31 cellular contexts compared by ENCODE assay signal in the genomic region with DNA sequence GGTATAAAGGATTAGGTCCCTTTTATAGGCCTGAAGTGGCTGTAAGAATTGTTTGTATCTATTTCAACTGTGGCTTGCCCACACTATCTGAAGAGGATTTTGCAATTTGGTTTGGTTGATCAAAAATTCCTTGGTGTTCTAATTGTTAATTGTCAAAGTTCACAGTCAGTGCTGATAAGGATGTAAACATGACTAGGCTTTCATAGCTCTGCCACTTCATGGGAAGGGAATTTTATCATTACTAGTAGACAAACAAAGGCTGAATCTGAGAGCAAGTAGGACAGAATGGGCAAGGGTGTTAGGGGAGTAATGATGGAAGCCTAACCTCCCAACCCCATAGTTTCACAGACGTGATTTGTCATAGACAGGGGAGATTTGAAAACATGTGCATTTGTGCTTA.
"Had no signal": no experiment of that assay in that cellular context is flagged by ENCODE, and none has a peak within 500 bp of the region (broad histone marks: within the 10 kb centered on the region; RNA-seq: fewer than 3 reads in every experiment).

No MANE protein-coding gene starts in this region.

- H3K27ac Mint-ChIP-seq: activated CD4-positive, alpha-beta memory T cell treated with anti-CD3 and anti-CD28 coated beads for 36 hours; activated CD4-positive, alpha-beta T cell treated with anti-CD3 and anti-CD28 coated beads for 36 hours; activated CD4-positive, alpha-beta T cell treated with anti-CD3 and anti-CD28 coated beads, Interleukin-2, amount 10 ng/mL, durations not matched to agents 24 days and 14 days; activated CD8-positive, alpha-beta memory T cell treated with anti-CD3 and anti-CD28 coated beads, Interleukin-2, amount 10 ng/mL, durations not matched to agents 7 days and 5 days; activated CD8-positive, alpha-beta T cell treated with anti-CD3 and anti-CD28 coated beads, Interleukin-2, amount 10 ng/mL, durations not matched to agents 7 days and 5 days; activated naive CD4-positive, alpha-beta T cell treated with anti-CD3 and anti-CD28 coated beads for 36 hours; activated naive CD4-positive, alpha-beta T cell treated with anti-CD3 and anti-CD28 coated beads, Interleukin-2, amount 50 U/mL, for 24 hours; activated naive CD8-positive, alpha-beta T cell treated with anti-CD3 and anti-CD28 coated beads for 36 hours; activated naive CD8-positive, alpha-beta T cell treated with anti-CD3 and anti-CD28 coated beads, Interleukin-2, amount 50 U/mL, for 24 hours; activated T-helper 1 cell treated with anti-CD3 and anti-CD28 coated beads, Interleukin-12 subunit alpha, Interleukin-12 subunit beta, Interleukin-2, Interleukin-4 antibody, amounts not matched to agents 30 ng/mL and 10 ng/mL and 1 ng/mL, durations not matched to agents 14 hours and 24 hours and 36 hours; activated T-helper 2 cell treated with anti-CD3 and anti-CD28 coated beads, Interferon-gamma antibody, Interleukin-2, Interleukin-4, amounts not matched to agents 10 μg/mL and 5 μg/mL and 100 μg/mL, durations not matched to agents 14 hours and 24 hours and 36 hours; brain; dendritic cell treated with granulocyte-macrophage colony-stimulating factor and Interleukin-4, amounts not matched to agents 40 ng/mL and 50 ng/mL, for 4 days; endodermal cell had no signal

- H3K9me3 Mint-ChIP-seq: activated CD4-positive, alpha-beta memory T cell treated with anti-CD3 and anti-CD28 coated beads for 36 hours; activated CD4-positive, alpha-beta T cell treated with anti-CD3 and anti-CD28 coated beads, Interleukin-2, amount 10 ng/mL, durations not matched to agents 24 days and 14 days; activated naive CD4-positive, alpha-beta T cell treated with anti-CD3 and anti-CD28 coated beads for 36 hours; activated naive CD4-positive, alpha-beta T cell treated with anti-CD3 and anti-CD28 coated beads, Interleukin-2, amount 50 U/mL, for 24 hours; activated naive CD8-positive, alpha-beta T cell treated with anti-CD3 and anti-CD28 coated beads, Interleukin-2, amount 50 U/mL, for 24 hours; activated T-helper 1 cell treated with anti-CD3 and anti-CD28 coated beads, Interleukin-12 subunit alpha, Interleukin-12 subunit beta, Interleukin-2, Interleukin-4 antibody, amounts not matched to agents 30 ng/mL and 10 ng/mL and 1 ng/mL, durations not matched to agents 14 hours and 24 hours and 36 hours; activated T-helper 2 cell treated with anti-CD3 and anti-CD28 coated beads, Interferon-gamma antibody, Interleukin-2, Interleukin-4, amounts not matched to agents 10 μg/mL and 5 μg/mL and 100 μg/mL, durations not matched to agents 14 hours and 24 hours and 36 hours; brain; central memory CD8-positive, alpha-beta T cell; dendritic cell treated with granulocyte-macrophage colony-stimulating factor and Interleukin-4, amounts not matched to agents 40 ng/mL and 50 ng/mL, for 4 days had no signal

- H3K4me3 ChIP-seq: ascending aorta, breast epithelium, cardiac muscle cell, coronary artery, dorsolateral prefrontal cortex, gastroesophageal sphincter had no signal

- H3K36me3 Mint-ChIP-seq: activated CD4-positive, alpha-beta memory T cell treated with anti-CD3 and anti-CD28 coated beads for 36 hours; activated CD8-positive, alpha-beta memory T cell treated with anti-CD3 and anti-CD28 coated beads, Interleukin-2, amount 10 ng/mL, durations not matched to agents 7 days and 5 days; activated naive CD4-positive, alpha-beta T cell treated with anti-CD3 and anti-CD28 coated beads, Interleukin-2, amount 50 U/mL, for 24 hours; activated naive CD8-positive, alpha-beta T cell treated with anti-CD3 and anti-CD28 coated beads for 36 hours; brain had no signal

- H3K27me3 ChIP-seq: ascending aorta, breast epithelium, cardiac muscle cell, gastroesophageal sphincter had no signal

- H3K4me1 ChIP-seq: ascending aorta, breast epithelium, gastroesophageal sphincter had no signal

- H3K27me3 Mint-ChIP-seq: activated CD4-positive, alpha-beta memory T cell treated with anti-CD3 and anti-CD28 coated beads for 36 hours; activated CD4-positive, alpha-beta T cell treated with anti-CD3 and anti-CD28 coated beads for 36 hours; activated CD4-positive, alpha-beta T cell treated with anti-CD3 and anti-CD28 coated beads, Interleukin-2, amount 10 ng/mL, durations not matched to agents 24 days and 14 days; activated CD8-positive, alpha-beta memory T cell treated with anti-CD3 and anti-CD28 coated beads, Interleukin-2, amount 10 ng/mL, durations not matched to agents 7 days and 5 days; activated naive CD4-positive, alpha-beta T cell treated with anti-CD3 and anti-CD28 coated beads, Interleukin-2, amount 50 U/mL, for 24 hours; activated naive CD8-positive, alpha-beta T cell treated with anti-CD3 and anti-CD28 coated beads for 36 hours; activated naive CD8-positive, alpha-beta T cell treated with anti-CD3 and anti-CD28 coated beads, Interleukin-2, amount 50 U/mL, for 24 hours; central memory CD8-positive, alpha-beta T cell; dendritic cell treated with granulocyte-macrophage colony-stimulating factor and Interleukin-4, amounts not matched to agents 40 ng/mL and 50 ng/mL, for 4 days had no signal

- H3K4me1 Mint-ChIP-seq: activated CD4-positive, alpha-beta T cell treated with anti-CD3 and anti-CD28 coated beads for 36 hours; activated CD4-positive, alpha-beta T cell treated with anti-CD3 and anti-CD28 coated beads, Interleukin-2, amount 10 ng/mL, durations not matched to agents 24 days and 14 days; activated CD8-positive, alpha-beta memory T cell treated with anti-CD3 and anti-CD28 coated beads, Interleukin-2, amount 10 ng/mL, durations not matched to agents 7 days and 5 days; activated naive CD4-positive, alpha-beta T cell treated with anti-CD3 and anti-CD28 coated beads, Interleukin-2, amount 50 U/mL, for 24 hours; activated naive CD8-positive, alpha-beta T cell treated with anti-CD3 and anti-CD28 coated beads for 36 hours; activated naive CD8-positive, alpha-beta T cell treated with anti-CD3 and anti-CD28 coated beads, Interleukin-2, amount 50 U/mL, for 24 hours; brain; central memory CD8-positive, alpha-beta T cell had no signal

- ATAC-seq: activated CD4-positive, alpha-beta T cell treated with anti-CD3 and anti-CD28 coated beads for 36 hours; activated CD8-positive, alpha-beta memory T cell treated with anti-CD3 and anti-CD28 coated beads, Interleukin-2, amount 10 ng/mL, durations not matched to agents 7 days and 5 days; activated CD8-positive, alpha-beta T cell treated with anti-CD3 and anti-CD28 coated beads, Interleukin-2, amount 10 ng/mL, durations not matched to agents 7 days and 5 days; activated naive CD8-positive, alpha-beta T cell treated with anti-CD3 and anti-CD28 coated beads, Interleukin-2, amount 50 U/mL, for 24 hours; esophagus mucosa; gastroesophageal sphincter had no signal

- H3K4me3 Mint-ChIP-seq: activated CD4-positive, alpha-beta memory T cell treated with anti-CD3 and anti-CD28 coated beads for 36 hours; activated CD4-positive, alpha-beta T cell treated with anti-CD3 and anti-CD28 coated beads for 36 hours; activated CD4-positive, alpha-beta T cell treated with anti-CD3 and anti-CD28 coated beads, Interleukin-2, amount 10 ng/mL, durations not matched to agents 24 days and 14 days; activated CD8-positive, alpha-beta memory T cell treated with anti-CD3 and anti-CD28 coated beads, Interleukin-2, amount 10 ng/mL, durations not matched to agents 7 days and 5 days; activated CD8-positive, alpha-beta T cell treated with anti-CD3 and anti-CD28 coated beads, Interleukin-2, amount 10 ng/mL, durations not matched to agents 7 days and 5 days; activated naive CD4-positive, alpha-beta T cell treated with anti-CD3 and anti-CD28 coated beads for 36 hours; activated naive CD4-positive, alpha-beta T cell treated with anti-CD3 and anti-CD28 coated beads, Interleukin-2, amount 50 U/mL, for 24 hours; activated naive CD8-positive, alpha-beta T cell treated with anti-CD3 and anti-CD28 coated beads for 36 hours; activated naive CD8-positive, alpha-beta T cell treated with anti-CD3 and anti-CD28 coated beads, Interleukin-2, amount 50 U/mL, for 24 hours; activated T-helper 1 cell treated with anti-CD3 and anti-CD28 coated beads, Interleukin-12 subunit alpha, Interleukin-12 subunit beta, Interleukin-2, Interleukin-4 antibody, amounts not matched to agents 30 ng/mL and 10 ng/mL and 1 ng/mL, durations not matched to agents 14 hours and 24 hours and 36 hours; brain; central memory CD8-positive, alpha-beta T cell; dendritic cell treated with granulocyte-macrophage colony-stimulating factor and Interleukin-4, amounts not matched to agents 40 ng/mL and 50 ng/mL, for 4 days; endodermal cell had no signal

- H3K36me3 ChIP-seq: ascending aorta, breast epithelium, cardiac muscle cell, gastroesophageal sphincter had no signal

- H3K9me3 ChIP-seq: ascending aorta, breast epithelium, gastroesophageal sphincter had no signal

- H3K27ac ChIP-seq: ascending aorta, breast epithelium, cardiac muscle cell, coronary artery, dorsolateral prefrontal cortex, gastroesophageal sphincter had no signal

- DNase-seq: activated CD4-positive, alpha-beta memory T cell treated with anti-CD3 and anti-CD28 coated beads for 36 hours; activated CD4-positive, alpha-beta T cell treated with anti-CD3 and anti-CD28 coated beads for 36 hours; activated CD4-positive, alpha-beta T cell treated with anti-CD3 and anti-CD28 coated beads, Interleukin-2, amount 10 ng/mL, durations not matched to agents 24 days and 14 days; activated CD4-positive, CD25-positive, alpha-beta regulatory T cell; activated CD4-positive, CD25-positive, alpha-beta regulatory T cell treated with anti-CD3 and anti-CD28 coated beads, Interleukin-2, amount 50 U/mL, for 72 hours; activated CD8-positive, alpha-beta memory T cell treated with anti-CD3 and anti-CD28 coated beads, Interleukin-2, amount 10 ng/mL, durations not matched to agents 7 days and 5 days; activated CD8-positive, alpha-beta memory T cell treated with anti-CD3 and anti-CD28 coated beads, Interleukin-2, amount 50 U/mL, for 4 hours; activated CD8-positive, alpha-beta T cell treated with anti-CD3 and anti-CD28 coated beads, Interleukin-2, amount 10 ng/mL, durations not matched to agents 7 days and 5 days; activated effector memory CD4-positive, alpha-beta T cell treated with anti-CD3 and anti-CD28 coated beads, Interleukin-2, amount 50 U/mL, for 16 hours; activated naive CD4-positive, alpha-beta T cell treated with anti-CD3 and anti-CD28 coated beads for 36 hours; activated naive CD8-positive, alpha-beta T cell treated with anti-CD3 and anti-CD28 coated beads for 36 hours; activated naive CD8-positive, alpha-beta T cell treated with anti-CD3 and anti-CD28 coated beads, Interleukin-2, amount 50 U/mL, for 24 hours; activated T-cell treated with anti-CD3 and anti-CD28 coated beads, Interleukin-2, amount 50 U/mL, for 1 hour; activated T-cell treated with anti-CD3 and anti-CD28 coated beads, Interleukin-2, amount 50 U/mL, for 48 hours; dorsolateral prefrontal cortex; effector memory CD4-positive, alpha-beta T cell; endodermal cell; foreskin fibroblast; T-helper 2 cell had no signal
